Comparison of ENCODE assay signal across 8 cellular contexts in genomic region chr9:85716031-85716877, GRCh38. TPM values are rescaled to one million over a fixed set of nuclear protein-coding genes. Genes with fewer than 3 reads are reported as not detected.
DNase-seq lines count a peak whose midpoint lies in the region; ATAC-seq and TF ChIP-seq lines count a peak whose summit lies in the region.

No MANE protein-coding gene starts in this region.

- no peaks in the 10 kb centered on the region for H3K27me3 Mint-ChIP-seq in activated T-cell treated with anti-CD3 and anti-CD28 coated beads, Interleukin-2, amount 50 U/mL, for 72 hours (ENCODE audit: low read depth)
- no peaks in the 10 kb centered on the region for H3K27me3 Mint-ChIP-seq in neural crest cell (ENCODE audit: low read depth)

- TF ChIP-seq CTCF in neural crest cell (conservative IDR thresholded peaks at IDR 0.05) = peak; percentile 39

- peaks cover 16% of the 10 kb centered on the region for H3K4me1 Mint-ChIP-seq in activated T-cell treated with anti-CD3 and anti-CD28 coated beads, Interleukin-2, amount 50 U/mL, for 72 hours (ENCODE audit: low read depth)
- H3K4me1 Mint-ChIP-seq in neural crest cell = no peaks in the 10 kb centered on the region

- H3K27ac Mint-ChIP-seq in activated T-cell treated with anti-CD3 and anti-CD28 coated beads, Interleukin-2, amount 50 U/mL, for 72 hours = peak overlapping the region; percentile 41
- no peak overlapping the region for H3K27ac Mint-ChIP-seq in neural crest cell (ENCODE audit: unreplicated experiment)

- H3K36me3 Mint-ChIP-seq in activated T-cell treated with anti-CD3 and anti-CD28 coated beads, Interleukin-2, amount 50 U/mL, for 72 hours (ENCODE audit: insufficient read depth in 2 of 2) = peaks cover 6 to 10% of the 10 kb centered on the region in 2 donors
- H3K36me3 Mint-ChIP-seq in neural crest cell (ENCODE audit: low read depth) = peaks cover 10% of the 10 kb centered on the region

- H3K4me3 Mint-ChIP-seq in activated T-cell treated with anti-CD3 and anti-CD28 coated beads, Interleukin-2, amount 50 U/mL, for 72 hours = peak overlapping the region in 1 of 2 donors; percentile 5
- no peak overlapping the region for H3K4me3 Mint-ChIP-seq in neural crest cell

- DNase-seq in activated T-cell treated with anti-CD3 and anti-CD28 coated beads, Interleukin-2, amount 50 U/mL, for 72 hours = no peak
- DNase-seq in activated T-cell treated with anti-CD3 and anti-CD28 coated beads, Interleukin-2, amount 50 U/mL, for 1 hour = no peak
- DNase-seq in OCI-M1 (lab: John Stamatoyannopoulos, UW) = peak; percentile 81
- no peak for DNase-seq in neural crest cell (ENCODE audit: low read depth, low spot score)
- no peak for DNase-seq in superior temporal gyrus (ENCODE audit: extremely low spot score)
- DNase-seq in ureter (ENCODE audit: low spot score) = no peak
- no peak for DNase-seq in hepatic stellate cell (ENCODE audit: low spot score)

- peak in 1 of 2 donors; percentile 38 for ATAC-seq in activated T-cell treated with anti-CD3 and anti-CD28 coated beads, Interleukin-2, amount 50 U/mL, for 72 hours (replicated peaks in 1 of 2)
- ATAC-seq in HG02763 (IDR thresholded peaks at IDR 0.05; ENCODE audit: unreplicated experiment) = peak; percentile 67

- peaks cover 2 to 6% of the 10 kb centered on the region in 2 donors for H3K9me3 Mint-ChIP-seq in activated T-cell treated with anti-CD3 and anti-CD28 coated beads, Interleukin-2, amount 50 U/mL, for 72 hours
- peaks cover 8% of the 10 kb centered on the region for H3K9me3 Mint-ChIP-seq in neural crest cell

RNA-seq across cellular contexts. Expression of gene AGTPBP1, which starts 25.5 kb away (rescaled TPM):
- total RNA-seq in activated T-cell treated with anti-CD3 and anti-CD28 coated beads, Interleukin-2, amount 50 U/mL, for 72 hours = 10 to 100 TPM; 52.3 to 58.2 TPM
- total RNA-seq in neural crest cell = 42.4 and 43.0 TPM in 2 replicates
- 18.1 TPM for total RNA-seq in ureter
